1 cellular context compared by ENCODE assay signal in the genomic region with DNA sequence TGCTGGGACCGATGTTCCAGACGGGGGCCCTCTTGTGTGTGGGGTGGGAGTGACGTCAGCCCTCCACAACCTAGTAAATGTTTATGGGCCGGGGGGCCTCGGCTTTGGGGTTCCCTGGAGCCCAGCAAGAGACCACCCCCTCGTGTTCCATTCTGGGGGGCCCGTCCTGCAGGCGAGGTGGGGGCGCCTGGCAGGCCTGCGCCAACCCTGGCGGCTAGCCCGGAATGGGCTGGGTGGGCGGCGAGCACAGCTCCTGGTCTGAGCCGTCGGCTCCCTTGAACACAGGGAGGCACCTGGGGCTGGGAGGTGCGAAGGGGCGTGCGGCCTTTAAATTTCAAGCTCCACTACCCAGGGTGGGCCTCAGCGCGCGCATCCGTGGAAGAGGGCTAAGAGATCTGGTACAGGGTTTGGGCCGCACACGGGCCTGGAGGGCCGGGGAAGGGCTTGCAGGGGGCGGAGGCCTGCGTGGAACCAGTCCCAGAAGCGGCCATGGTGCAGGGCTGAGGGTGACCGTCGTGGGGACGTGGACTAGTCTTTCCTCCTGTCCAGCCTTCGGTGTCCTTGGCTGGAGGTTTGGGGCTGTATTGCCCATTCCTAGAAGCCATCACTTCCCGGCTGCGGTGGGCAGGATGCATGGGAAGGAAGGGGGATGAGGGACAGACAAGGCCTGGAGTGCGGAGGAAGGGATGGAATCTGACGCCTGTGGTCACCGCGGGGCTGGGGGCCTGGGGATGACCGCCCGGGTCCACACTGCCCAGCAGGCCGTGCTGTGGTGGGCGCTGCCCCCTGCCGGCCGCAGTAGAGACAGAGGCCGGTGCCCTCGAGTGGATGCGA.
TF ChIP-seq lines count a peak whose summit lies in the region.

No MANE protein-coding gene starts in this region.

TF ChIP-seq in HepG2, 621 proteins besides CTCF, POLR2A, EP300 and RAD21 (continued from another document and continues in another):
- TF ChIP-seq, protein P1, sequence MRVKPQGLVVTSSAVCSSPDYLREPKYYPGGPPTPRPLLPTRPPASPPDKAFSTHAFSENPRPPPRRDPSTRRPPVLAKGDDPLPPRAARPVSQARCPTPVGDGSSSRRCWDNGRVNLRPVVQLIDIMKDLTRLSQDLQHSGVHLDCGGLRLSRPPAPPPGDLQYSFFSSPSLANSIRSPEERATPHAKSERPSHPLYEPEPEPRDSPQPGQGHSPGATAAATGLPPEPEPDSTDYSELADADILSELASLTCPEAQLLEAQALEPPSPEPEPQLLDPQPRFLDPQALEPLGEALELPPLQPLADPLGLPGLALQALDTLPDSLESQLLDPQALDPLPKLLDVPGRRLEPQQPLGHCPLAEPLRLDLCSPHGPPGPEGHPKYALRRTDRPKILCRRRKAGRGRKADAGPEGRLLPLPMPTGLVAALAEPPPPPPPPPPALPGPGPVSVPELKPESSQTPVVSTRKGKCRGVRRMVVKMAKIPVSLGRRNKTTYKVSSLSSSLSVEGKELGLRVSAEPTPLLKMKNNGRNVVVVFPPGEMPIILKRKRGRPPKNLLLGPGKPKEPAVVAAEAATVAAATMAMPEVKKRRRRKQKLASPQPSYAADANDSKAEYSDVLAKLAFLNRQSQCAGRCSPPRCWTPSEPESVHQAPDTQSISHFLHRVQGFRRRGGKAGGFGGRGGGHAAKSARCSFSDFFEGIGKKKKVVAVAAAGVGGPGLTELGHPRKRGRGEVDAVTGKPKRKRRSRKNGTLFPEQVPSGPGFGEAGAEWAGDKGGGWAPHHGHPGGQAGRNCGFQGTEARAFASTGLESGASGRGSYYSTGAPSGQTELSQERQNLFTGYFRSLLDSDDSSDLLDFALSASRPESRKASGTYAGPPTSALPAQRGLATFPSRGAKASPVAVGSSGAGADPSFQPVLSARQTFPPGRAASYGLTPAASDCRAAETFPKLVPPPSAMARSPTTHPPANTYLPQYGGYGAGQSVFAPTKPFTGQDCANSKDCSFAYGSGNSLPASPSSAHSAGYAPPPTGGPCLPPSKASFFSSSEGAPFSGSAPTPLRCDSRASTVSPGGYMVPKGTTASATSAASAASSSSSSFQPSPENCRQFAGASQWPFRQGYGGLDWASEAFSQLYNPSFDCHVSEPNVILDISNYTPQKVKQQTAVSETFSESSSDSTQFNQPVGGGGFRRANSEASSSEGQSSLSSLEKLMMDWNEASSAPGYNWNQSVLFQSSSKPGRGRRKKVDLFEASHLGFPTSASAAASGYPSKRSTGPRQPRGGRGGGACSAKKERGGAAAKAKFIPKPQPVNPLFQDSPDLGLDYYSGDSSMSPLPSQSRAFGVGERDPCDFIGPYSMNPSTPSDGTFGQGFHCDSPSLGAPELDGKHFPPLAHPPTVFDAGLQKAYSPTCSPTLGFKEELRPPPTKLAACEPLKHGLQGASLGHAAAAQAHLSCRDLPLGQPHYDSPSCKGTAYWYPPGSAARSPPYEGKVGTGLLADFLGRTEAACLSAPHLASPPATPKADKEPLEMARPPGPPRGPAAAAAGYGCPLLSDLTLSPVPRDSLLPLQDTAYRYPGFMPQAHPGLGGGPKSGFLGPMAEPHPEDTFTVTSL (CRISPR knock-in tag; IDR thresholded peaks at IDR 0.05; ENCODE audit: borderline replicate concordance), result no peak
- TF ChIP-seq ZNF567 (CRISPR knock-in tag; IDR thresholded peaks at IDR 0.05; ENCODE audit: borderline replicate concordance) (peak; percentile 72; the same call in 1 of the 2 replicates), MYC (CRISPR knock-in tag; IDR thresholded peaks at IDR 0.05; ENCODE audit: borderline replicate concordance) (0 out of 2 replicates have a peak, but pooled peaks have one; percentile 6), WIZ (CRISPR knock-in tag; IDR thresholded peaks at IDR 0.05) (no peak), RBFOX2 (IDR thresholded peaks at IDR 0.05; ENCODE audit: low read depth, low read length) (0 out of 2 replicates have a peak, but pooled peaks have one; percentile 16), ZNF263 (CRISPR knock-in tag; IDR thresholded peaks at IDR 0.05) (peak; percentile 95), RARA (CRISPR knock-in tag; IDR thresholded peaks at IDR 0.05) (0 out of 2 replicates have a peak, but pooled peaks have one; percentile 26), TBX3 (IDR thresholded peaks at IDR 0.05; ENCODE audit: borderline replicate concordance) (no peak), FOXC1 (CRISPR knock-in tag; IDR thresholded peaks at IDR 0.05; ENCODE audit: borderline replicate concordance) (peak; percentile 78), MXD4 (CRISPR knock-in tag; IDR thresholded peaks at IDR 0.05) (no peak), KLF16 (CRISPR knock-in tag; IDR thresholded peaks at IDR 0.05) (peak in 1 of 2 experiments; percentile 83; a peak in 2 of 4 replicates), SMC3 (IDR thresholded peaks at IDR 0.05; ENCODE audit: low read length) (peak; percentile 68; the same call in 1 of the 2 replicates), SMYD3 (CRISPR knock-in tag; IDR thresholded peaks at IDR 0.05) (0 out of 2 replicates have a peak, but pooled peaks have one; percentile 27), CCDC6 (CRISPR knock-in tag; IDR thresholded peaks at IDR 0.05) (peak; percentile 65), ZFY (CRISPR knock-in tag; IDR thresholded peaks at IDR 0.05) (peak; percentile 48; the same call in 1 of the 2 replicates), ZFP36L1 (CRISPR knock-in tag; IDR thresholded peaks at IDR 0.05) (0 out of 2 replicates have a peak, but pooled peaks have one; percentile 48), TEAD3 (CRISPR knock-in tag; optimal IDR thresholded peaks at IDR 0.05; ENCODE audit: borderline replicate concordance) (peak; percentile 44), PLRG1 (conservative IDR thresholded peaks at IDR 0.05) (no peak), BORCS8-MEF2B (CRISPR knock-in tag; IDR thresholded peaks at IDR 0.05) (0 out of 2 replicates have a peak, but pooled peaks have one; percentile 49), ZNF431 (CRISPR knock-in tag; IDR thresholded peaks at IDR 0.05; ENCODE audit: borderline replicate concordance, low read depth) (0 out of 2 replicates have a peak, but pooled peaks have one; percentile 9), ADNP (CRISPR knock-in tag; IDR thresholded peaks at IDR 0.05) (no peak; the same call in 1 of the 2 replicates), SYNCRIP (IDR thresholded peaks at IDR 0.05; ENCODE audit: insufficient read depth, low read depth, low read length) (no peak), SAFB2 (CRISPR knock-in tag; IDR thresholded peaks at IDR 0.05; ENCODE audit: borderline replicate concordance, low read depth) (peak; percentile 55; the same call in 1 of the 2 replicates), DNMT3B (CRISPR knock-in tag; conservative IDR thresholded peaks at IDR 0.05) (no peak), MAF1 (CRISPR knock-in tag; IDR thresholded peaks at IDR 0.05; ENCODE audit: borderline replicate concordance) (no peak), ZIK1 (CRISPR knock-in tag; IDR thresholded peaks at IDR 0.05; ENCODE audit: borderline replicate concordance, low read depth) (peak; percentile 32; the same call in 1 of the 2 replicates)
- TF ChIP-seq, protein P2, sequence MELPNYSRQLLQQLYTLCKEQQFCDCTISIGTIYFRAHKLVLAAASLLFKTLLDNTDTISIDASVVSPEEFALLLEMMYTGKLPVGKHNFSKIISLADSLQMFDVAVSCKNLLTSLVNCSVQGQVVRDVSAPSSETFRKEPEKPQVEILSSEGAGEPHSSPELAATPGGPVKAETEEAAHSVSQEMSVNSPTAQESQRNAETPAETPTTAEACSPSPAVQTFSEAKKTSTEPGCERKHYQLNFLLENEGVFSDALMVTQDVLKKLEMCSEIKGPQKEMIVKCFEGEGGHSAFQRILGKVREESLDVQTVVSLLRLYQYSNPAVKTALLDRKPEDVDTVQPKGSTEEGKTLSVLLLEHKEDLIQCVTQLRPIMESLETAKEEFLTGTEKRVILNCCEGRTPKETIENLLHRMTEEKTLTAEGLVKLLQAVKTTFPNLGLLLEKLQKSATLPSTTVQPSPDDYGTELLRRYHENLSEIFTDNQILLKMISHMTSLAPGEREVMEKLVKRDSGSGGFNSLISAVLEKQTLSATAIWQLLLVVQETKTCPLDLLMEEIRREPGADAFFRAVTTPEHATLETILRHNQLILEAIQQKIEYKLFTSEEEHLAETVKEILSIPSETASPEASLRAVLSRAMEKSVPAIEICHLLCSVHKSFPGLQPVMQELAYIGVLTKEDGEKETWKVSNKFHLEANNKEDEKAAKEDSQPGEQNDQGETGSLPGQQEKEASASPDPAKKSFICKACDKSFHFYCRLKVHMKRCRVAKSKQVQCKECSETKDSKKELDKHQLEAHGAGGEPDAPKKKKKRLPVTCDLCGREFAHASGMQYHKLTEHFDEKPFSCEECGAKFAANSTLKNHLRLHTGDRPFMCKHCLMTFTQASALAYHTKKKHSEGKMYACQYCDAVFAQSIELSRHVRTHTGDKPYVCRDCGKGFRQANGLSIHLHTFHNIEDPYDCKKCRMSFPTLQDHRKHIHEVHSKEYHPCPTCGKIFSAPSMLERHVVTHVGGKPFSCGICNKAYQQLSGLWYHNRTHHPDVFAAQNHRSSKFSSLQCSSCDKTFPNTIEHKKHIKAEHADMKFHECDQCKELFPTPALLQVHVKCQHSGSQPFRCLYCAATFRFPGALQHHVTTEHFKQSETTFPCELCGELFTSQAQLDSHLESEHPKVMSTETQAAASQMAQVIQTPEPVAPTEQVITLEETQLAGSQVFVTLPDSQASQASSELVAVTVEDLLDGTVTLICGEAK (IDR thresholded peaks at IDR 0.05), result no peak
- TF ChIP-seq, protein P2 (CRISPR knock-in tag; IDR thresholded peaks at IDR 0.05), result no peak; the same call in none of the 2 replicates
- TF ChIP-seq, protein P3, sequence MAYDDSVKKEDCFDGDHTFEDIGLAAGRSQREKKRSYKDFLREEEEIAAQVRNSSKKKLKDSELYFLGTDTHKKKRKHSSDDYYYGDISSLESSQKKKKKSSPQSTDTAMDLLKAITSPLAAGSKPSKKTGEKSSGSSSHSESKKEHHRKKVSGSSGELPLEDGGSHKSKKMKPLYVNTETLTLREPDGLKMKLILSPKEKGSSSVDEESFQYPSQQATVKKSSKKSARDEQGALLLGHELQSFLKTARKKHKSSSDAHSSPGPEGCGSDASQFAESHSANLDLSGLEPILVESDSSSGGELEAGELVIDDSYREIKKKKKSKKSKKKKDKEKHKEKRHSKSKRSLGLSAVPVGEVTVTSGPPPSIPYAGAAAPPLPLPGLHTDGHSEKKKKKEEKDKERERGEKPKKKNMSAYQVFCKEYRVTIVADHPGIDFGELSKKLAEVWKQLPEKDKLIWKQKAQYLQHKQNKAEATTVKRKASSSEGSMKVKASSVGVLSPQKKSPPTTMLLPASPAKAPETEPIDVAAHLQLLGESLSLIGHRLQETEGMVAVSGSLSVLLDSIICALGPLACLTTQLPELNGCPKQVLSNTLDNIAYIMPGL (CRISPR knock-in tag; IDR thresholded peaks at IDR 0.05; ENCODE audit: borderline replicate concordance in 1 of 2, low read depth in 1 of 2), result peak; percentile 71 to 87
- TF ChIP-seq, protein P4, sequence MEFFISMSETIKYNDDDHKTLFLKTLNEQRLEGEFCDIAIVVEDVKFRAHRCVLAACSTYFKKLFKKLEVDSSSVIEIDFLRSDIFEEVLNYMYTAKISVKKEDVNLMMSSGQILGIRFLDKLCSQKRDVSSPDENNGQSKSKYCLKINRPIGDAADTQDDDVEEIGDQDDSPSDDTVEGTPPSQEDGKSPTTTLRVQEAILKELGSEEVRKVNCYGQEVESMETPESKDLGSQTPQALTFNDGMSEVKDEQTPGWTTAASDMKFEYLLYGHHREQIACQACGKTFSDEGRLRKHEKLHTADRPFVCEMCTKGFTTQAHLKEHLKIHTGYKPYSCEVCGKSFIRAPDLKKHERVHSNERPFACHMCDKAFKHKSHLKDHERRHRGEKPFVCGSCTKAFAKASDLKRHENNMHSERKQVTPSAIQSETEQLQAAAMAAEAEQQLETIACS (CRISPR knock-in tag; IDR thresholded peaks at IDR 0.05), result no peak; the same call in 1 of the 2 replicates
- TF ChIP-seq, protein P5, sequence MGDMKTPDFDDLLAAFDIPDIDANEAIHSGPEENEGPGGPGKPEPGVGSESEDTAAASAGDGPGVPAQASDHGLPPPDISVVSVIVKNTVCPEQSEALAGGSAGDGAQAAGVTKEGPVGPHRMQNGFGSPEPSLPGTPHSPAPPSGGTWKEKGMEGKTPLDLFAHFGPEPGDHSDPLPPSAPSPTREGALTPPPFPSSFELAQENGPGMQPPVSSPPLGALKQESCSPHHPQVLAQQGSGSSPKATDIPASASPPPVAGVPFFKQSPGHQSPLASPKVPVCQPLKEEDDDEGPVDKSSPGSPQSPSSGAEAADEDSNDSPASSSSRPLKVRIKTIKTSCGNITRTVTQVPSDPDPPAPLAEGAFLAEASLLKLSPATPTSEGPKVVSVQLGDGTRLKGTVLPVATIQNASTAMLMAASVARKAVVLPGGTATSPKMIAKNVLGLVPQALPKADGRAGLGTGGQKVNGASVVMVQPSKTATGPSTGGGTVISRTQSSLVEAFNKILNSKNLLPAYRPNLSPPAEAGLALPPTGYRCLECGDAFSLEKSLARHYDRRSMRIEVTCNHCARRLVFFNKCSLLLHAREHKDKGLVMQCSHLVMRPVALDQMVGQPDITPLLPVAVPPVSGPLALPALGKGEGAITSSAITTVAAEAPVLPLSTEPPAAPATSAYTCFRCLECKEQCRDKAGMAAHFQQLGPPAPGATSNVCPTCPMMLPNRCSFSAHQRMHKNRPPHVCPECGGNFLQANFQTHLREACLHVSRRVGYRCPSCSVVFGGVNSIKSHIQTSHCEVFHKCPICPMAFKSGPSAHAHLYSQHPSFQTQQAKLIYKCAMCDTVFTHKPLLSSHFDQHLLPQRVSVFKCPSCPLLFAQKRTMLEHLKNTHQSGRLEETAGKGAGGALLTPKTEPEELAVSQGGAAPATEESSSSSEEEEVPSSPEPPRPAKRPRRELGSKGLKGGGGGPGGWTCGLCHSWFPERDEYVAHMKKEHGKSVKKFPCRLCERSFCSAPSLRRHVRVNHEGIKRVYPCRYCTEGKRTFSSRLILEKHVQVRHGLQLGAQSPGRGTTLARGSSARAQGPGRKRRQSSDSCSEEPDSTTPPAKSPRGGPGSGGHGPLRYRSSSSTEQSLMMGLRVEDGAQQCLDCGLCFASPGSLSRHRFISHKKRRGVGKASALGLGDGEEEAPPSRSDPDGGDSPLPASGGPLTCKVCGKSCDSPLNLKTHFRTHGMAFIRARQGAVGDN (CRISPR knock-in tag; IDR thresholded peaks at IDR 0.05), result peak; percentile 85
